ENCODE assay signal across 8 cellular contexts in genomic region chr21:45076245-45076661, GRCh38. TPM values are rescaled to one million over a fixed set of nuclear protein-coding genes. Genes with fewer than 3 reads are reported as not detected.
DNase-seq lines count a peak whose midpoint lies in the region; ATAC-seq, FAIRE-seq and TF ChIP-seq lines count a peak whose summit lies in the region.

No MANE protein-coding gene starts in this region.

- intact Hi-C loops in testis (cut with DNase I; ENCODE audit: low total_unique reads) = no loop called here

- H3K4me3 ChIP-seq in LNCaP clone FGC (ENCODE audit: low read depth, low read length) = peak overlapping the region; percentile 62; the same call in 1 of the 2 replicates
- H3K4me3 ChIP-seq in astrocyte (ENCODE audit: insufficient read depth, low read depth, low read length) = peak overlapping the region; percentile 73
- H3K4me3 ChIP-seq in testis = no peak overlapping the region

- no peak overlapping the region for H2AFZ ChIP-seq in astrocyte (ENCODE audit: low read depth, low read length)

- TF ChIP-seq POLR2A in testis (IDR thresholded peaks at IDR 0.05) = no peak

- ATAC-seq in GM18867 (IDR thresholded peaks at IDR 0.05; ENCODE audit: unreplicated experiment) = no peak
- ATAC-seq in GM21723 (IDR thresholded peaks at IDR 0.05; ENCODE audit: unreplicated experiment) = no peak

- peak overlapping the region; percentile 93 for H3K4me2 ChIP-seq in astrocyte (ENCODE audit: low read length)

- peaks cover 12% of the 10 kb centered on the region for H3K4me1 ChIP-seq in astrocyte (ENCODE audit: insufficient read depth, low read length)
- peaks cover 2% of the 10 kb centered on the region for H3K4me1 ChIP-seq in testis

- no peaks in the 10 kb centered on the region for H3K9me3 ChIP-seq in astrocyte (ENCODE audit: insufficient read depth, low read depth, low read length)
- no peaks in the 10 kb centered on the region for H3K9me3 ChIP-seq in testis

- no peaks in the 10 kb centered on the region for H3K36me3 ChIP-seq in astrocyte (ENCODE audit: insufficient read depth, low read length)
- H3K36me3 ChIP-seq in testis (ENCODE audit: low read depth, missing control alignments) = no peaks in the 10 kb centered on the region

- H4K20me1 ChIP-seq in astrocyte (ENCODE audit: insufficient read depth, low read length) = peaks cover 36% of the 10 kb centered on the region

- peaks cover 52% of the 10 kb centered on the region for H3K79me2 ChIP-seq in astrocyte (ENCODE audit: insufficient read depth, low read length)

- no peaks in the 10 kb centered on the region for H3K27me3 ChIP-seq in astrocyte (ENCODE audit: insufficient read depth, low read length)
- H3K27me3 ChIP-seq in testis = no peaks in the 10 kb centered on the region

- peak; percentile 47 for DNase-seq in CD1c-positive myeloid dendritic cell (ENCODE audit: extremely low spot score)
- DNase-seq in LNCaP clone FGC (ENCODE audit: low read depth) = no peak
- no peak for DNase-seq in astrocyte (ENCODE audit: low read depth)
- DNase-seq in SKM-1 treated with dmso at 0.1 percent for 144 hours (lab: John Stamatoyannopoulos, UW; ENCODE audit: unreplicated experiment) = no peak
- DNase-seq in testis = no peak

- H3K4me1 Mint-ChIP-seq in astrocyte (ENCODE audit: low read depth, unreplicated experiment) (peaks cover 24% of the 10 kb centered on the region), nephron (peaks cover 31% of the 10 kb centered on the region)

- H3K27me3 Mint-ChIP-seq in astrocyte (ENCODE audit: low read depth, unreplicated experiment) = peaks cover 3% of the 10 kb centered on the region
- peaks cover 28% of the 10 kb centered on the region for H3K27me3 Mint-ChIP-seq in nephron (ENCODE audit: low read depth)

- peaks cover 2% of the 10 kb centered on the region for H3K36me3 Mint-ChIP-seq in astrocyte (ENCODE audit: low read depth, unreplicated experiment)
- H3K36me3 Mint-ChIP-seq in nephron (ENCODE audit: low read depth) = no peaks in the 10 kb centered on the region

- peak overlapping the region; percentile 93 for H3K4me3 Mint-ChIP-seq in astrocyte (ENCODE audit: unreplicated experiment)
- peak overlapping the region; percentile 82 to 91 (median 87) for H3K4me3 Mint-ChIP-seq in nephron

- H3K27ac Mint-ChIP-seq in astrocyte (ENCODE audit: unreplicated experiment) (peak overlapping the region; percentile 1), nephron (peak overlapping the region in 2 of 3 experiments; percentile 72 to 74)

- H3K9ac ChIP-seq in astrocyte (ENCODE audit: low read length) = no peak overlapping the region

- WGBS in testis, 2 donors = 54 to 61% methylated on average over 7 of the region's 7 CpGs

- TF ChIP-seq CTCF in LNCaP clone FGC (IDR thresholded peaks at IDR 0.05; ENCODE audit: control insufficient read depth, extremely low read depth, insufficient read depth) (no peak), astrocyte (IDR thresholded peaks at IDR 0.05; ENCODE audit: insufficient read depth, low read depth, low read length) (no peak), nephron (IDR thresholded peaks at IDR 0.05; ENCODE audit: unreplicated experiment in 3 of 3) (no peak), testis (IDR thresholded peaks at IDR 0.05) (no peak)

- peak; percentile 37 for FAIRE-seq in astrocyte (lab: Jason Lieb, UNC)

- H3K9me3 Mint-ChIP-seq in astrocyte (ENCODE audit: unreplicated experiment) (no peaks in the 10 kb centered on the region), nephron (no peaks in the 10 kb centered on the region)

- no peak overlapping the region for H3K27ac ChIP-seq in astrocyte (ENCODE audit: low read depth, low read length)
- H3K27ac ChIP-seq in testis = no peak overlapping the region

RNA-seq across cellular contexts. Expression of gene ADARB1, which starts 1.9 kb away (rescaled TPM):
- 18.4 and 25.8 TPM in 2 replicates for total RNA-seq in astrocyte
- 10 to 100 TPM; 17.6 TPM for total RNA-seq in testis
- 23.0 TPM for polyA plus RNA-seq in testis (ENCODE audit: insufficient read depth, low read depth, low replicate concordance)

Comparison
In these comparisons a context has a peak if more than half of its experiments do, and no peak if none do; other contexts are left out.
1. H3K4me3 ChIP-seq: peak in LNCaP clone FGC (single experiment) and astrocyte (single experiment); none in testis (0 of 2).